In genomic region chr10:49556723-49557122, GRCh38 we compare ENCODE assay signal across 34 cellular contexts. TPM values are rescaled to one million over a fixed set of nuclear protein-coding genes. Genes with fewer than 3 reads are reported as not detected.
"Had no signal": no experiment of that assay in that cellular context is flagged by ENCODE, and none has a peak within 500 bp of the region (broad histone marks: within the 10 kb centered on the region; RNA-seq: fewer than 3 reads in every experiment).

No MANE protein-coding gene starts in this region.

- H3K9me3 ChIP-seq: ascending aorta, colonic mucosa, esophagus squamous epithelium, right lobe of liver, upper lobe of left lung had no signal

- H3K4me3 ChIP-seq: ascending aorta, cardiac muscle cell, colonic mucosa, esophagus squamous epithelium, heart right ventricle, right lobe of liver, skin epidermis, upper lobe of left lung had no signal

- H3K36me3 ChIP-seq: ascending aorta, cardiac muscle cell, colonic mucosa, esophagus squamous epithelium, heart right ventricle, right lobe of liver, upper lobe of left lung had no signal

- DNase-seq: activated CD4-positive, alpha-beta memory T cell treated with anti-CD3 and anti-CD28 coated beads for 36 hours; activated CD4-positive, alpha-beta T cell treated with anti-CD3 and anti-CD28 coated beads, Interleukin-2, amount 10 ng/mL, durations not matched to agents 24 days and 14 days; activated CD4-positive, CD25-positive, alpha-beta regulatory T cell treated with anti-CD3 and anti-CD28 coated beads, Interleukin-2, amount 50 U/mL, for 72 hours; activated CD8-positive, alpha-beta memory T cell treated with anti-CD3 and anti-CD28 coated beads, Interleukin-2, amount 50 U/mL, for 4 hours; activated effector memory CD4-positive, alpha-beta T cell treated with anti-CD3 and anti-CD28 coated beads, Interleukin-2, amount 50 U/mL, for 16 hours; activated naive CD4-positive, alpha-beta T cell treated with anti-CD3 and anti-CD28 coated beads for 36 hours; activated naive CD8-positive, alpha-beta T cell treated with anti-CD3 and anti-CD28 coated beads for 36 hours; activated T-cell treated with anti-CD3 and anti-CD28 coated beads, Interleukin-2, amount 50 U/mL, for 1 hour; cerebellar nuclear complex; colonic mucosa; effector CD8-positive, alpha-beta T cell; esophagus squamous epithelium; heart right ventricle; left ventricle myocardium superior; naive thymus-derived CD8-positive, alpha-beta T cell; occipital lobe; right lobe of liver; stimulated activated CD4-positive, alpha-beta T cell treated with anti-CD3 and anti-CD28 coated beads, Interleukin-12 subunit alpha, Interleukin-12 subunit beta, amount 100 ng/mL, for 4 hours; stimulated activated CD4-positive, alpha-beta T cell treated with anti-CD3 and anti-CD28 coated beads, Interleukin-4, amount 100 ng/mL, for 1 hour; T-helper 17 cell; T1000; upper lobe of left lung had no signal

- FAIRE-seq: endometrium had no signal

- H3K27ac ChIP-seq: ascending aorta, cardiac muscle cell, colonic mucosa, epithelial cell of prostate, esophagus squamous epithelium, heart right ventricle, right lobe of liver, skin epidermis, upper lobe of left lung had no signal

- ATAC-seq: heart right ventricle; left ventricle myocardium superior; naive thymus-derived CD8-positive, alpha-beta T cell; T-helper 17 cell had no signal

- H3K4me1 ChIP-seq: colonic mucosa, esophagus squamous epithelium, heart right ventricle, right lobe of liver, upper lobe of left lung had no signal

- H3K27me3 ChIP-seq: ascending aorta, cardiac muscle cell, colonic mucosa, right lobe of liver, upper lobe of left lung had no signal

RNA-seq across cellular contexts. Expression of gene SLC18A3, which starts 53.4 kb away (rescaled TPM):
- total RNA-seq: activated CD4-positive, alpha-beta memory T cell treated with anti-CD3 and anti-CD28 coated beads for 36 hours; activated CD4-positive, alpha-beta T cell treated with anti-CD3 and anti-CD28 coated beads, Interleukin-2, amount 10 ng/mL, durations not matched to agents 24 days and 14 days; activated CD8-positive, alpha-beta memory T cell treated with anti-CD3 and anti-CD28 coated beads for 36 hours; activated naive CD4-positive, alpha-beta T cell treated with anti-CD3 and anti-CD28 coated beads for 36 hours; activated naive CD8-positive, alpha-beta T cell treated with anti-CD3 and anti-CD28 coated beads for 36 hours; activated T-helper 1 cell treated with anti-CD3 and anti-CD28 coated beads, Interleukin-12 subunit alpha, Interleukin-12 subunit beta, Interleukin-2, Interleukin-4 antibody, amounts not matched to agents 30 ng/mL and 10 ng/mL and 1 ng/mL, durations not matched to agents 14 hours and 24 hours and 36 hours; ascending aorta; cardiac muscle cell; dermis microvascular lymphatic vessel endothelial cell; esophagus squamous epithelium; heart right ventricle; left ventricle myocardium superior; lung microvascular endothelial cell; naive thymus-derived CD8-positive, alpha-beta T cell; occipital lobe; posterior vena cava; right lobe of liver; subcutaneous adipose tissue; T-helper 17 cell; upper lobe of left lung had no signal
- polyA plus RNA-seq: cardiac muscle cell; heart right ventricle; naive thymus-derived CD8-positive, alpha-beta T cell had no signal

RNA-seq across cellular contexts. Expression of gene CHAT, which starts 57.1 kb away (rescaled TPM):
- total RNA-seq: activated CD4-positive, alpha-beta memory T cell treated with anti-CD3 and anti-CD28 coated beads for 36 hours; activated CD4-positive, alpha-beta T cell treated with anti-CD3 and anti-CD28 coated beads, Interleukin-2, amount 10 ng/mL, durations not matched to agents 24 days and 14 days; activated CD8-positive, alpha-beta memory T cell treated with anti-CD3 and anti-CD28 coated beads for 36 hours; activated naive CD4-positive, alpha-beta T cell treated with anti-CD3 and anti-CD28 coated beads for 36 hours; activated naive CD8-positive, alpha-beta T cell treated with anti-CD3 and anti-CD28 coated beads for 36 hours; ascending aorta; cardiac muscle cell; dermis microvascular lymphatic vessel endothelial cell; esophagus squamous epithelium; heart right ventricle; left ventricle myocardium superior; lung microvascular endothelial cell; naive thymus-derived CD8-positive, alpha-beta T cell; posterior vena cava; right lobe of liver; subcutaneous adipose tissue; T-helper 17 cell; upper lobe of left lung had no signal
- polyA plus RNA-seq: cardiac muscle cell; heart right ventricle; naive thymus-derived CD8-positive, alpha-beta T cell; thymus had no signal
